26 cellular contexts compared by ENCODE assay signal in genomic region chr18:55165399-55166125, GRCh38.
"Had no signal": no experiment of that assay in that cellular context is flagged by ENCODE, and none has a peak within 500 bp of the region (broad histone marks: within the 10 kb centered on the region; RNA-seq: fewer than 3 reads in every experiment).

No MANE protein-coding gene starts in this region.

- H3K27ac Mint-ChIP-seq: activated naive CD4-positive, alpha-beta T cell treated with anti-CD3 and anti-CD28 coated beads, Interleukin-2, amount 50 U/mL, for 24 hours; brain; immature natural killer cell; mesothelial cell of epicardium; stimulated activated naive CD8-positive, alpha-beta T cell treated with anti-CD3 and anti-CD28 coated beads, Interleukin-15, Interleukin-2, amounts not matched to agents 100 ng/mL and 50 ng/mL, for 24 hours had no signal

- DNase-seq: activated CD4-positive, alpha-beta T cell treated with anti-CD3 and anti-CD28 coated beads for 1 hour; activated CD4-positive, alpha-beta T cell treated with anti-CD3 and anti-CD28 coated beads, Interleukin-2, amount 50 U/mL, for 1 hour; activated gamma-delta T cell treated with Interleukin-2 at 50 U/mL for 16 hours; activated T-cell treated with anti-CD3 and anti-CD28 coated beads, Interleukin-2, amount 50 U/mL, for 1 hour; anterior cingulate cortex; central memory CD4-positive, alpha-beta T cell; dermis blood vessel endothelial cell; effector CD8-positive, alpha-beta T cell; erythroblast; glutamatergic neuron; immature natural killer cell; kidney glomerular epithelial cell; left lung; naive thymus-derived CD8-positive, alpha-beta T cell; psoas muscle; right cardiac atrium; stimulated activated CD4-positive, alpha-beta T cell treated with anti-CD3 and anti-CD28 coated beads, Interleukin-12 subunit alpha, Interleukin-12 subunit beta, amount 100 ng/mL, for 4 hours; T-helper 9 cell; transverse colon; uterus had no signal

- H3K27me3 Mint-ChIP-seq: activated naive CD4-positive, alpha-beta T cell treated with anti-CD3 and anti-CD28 coated beads, Interleukin-2, amount 50 U/mL, for 24 hours; brain had no signal

- H3K4me1 Mint-ChIP-seq: activated naive CD4-positive, alpha-beta T cell treated with anti-CD3 and anti-CD28 coated beads, Interleukin-2, amount 50 U/mL, for 24 hours; brain; immature natural killer cell; naive thymus-derived CD8-positive, alpha-beta T cell had no signal

- H3K36me3 Mint-ChIP-seq: activated naive CD4-positive, alpha-beta T cell treated with anti-CD3 and anti-CD28 coated beads, Interleukin-2, amount 50 U/mL, for 24 hours; brain; immature natural killer cell; mesothelial cell of epicardium; naive thymus-derived CD8-positive, alpha-beta T cell had no signal

- ATAC-seq: foreskin keratinocyte; left lung; naive thymus-derived CD8-positive, alpha-beta T cell; psoas muscle; right cardiac atrium had no signal

- H3K4me3 Mint-ChIP-seq: activated naive CD4-positive, alpha-beta T cell treated with anti-CD3 and anti-CD28 coated beads, Interleukin-2, amount 50 U/mL, for 24 hours; brain; immature natural killer cell; mesothelial cell of epicardium; naive thymus-derived CD8-positive, alpha-beta T cell; stimulated activated naive CD8-positive, alpha-beta T cell treated with anti-CD3 and anti-CD28 coated beads, Interleukin-15, Interleukin-2, amounts not matched to agents 100 ng/mL and 50 ng/mL, for 24 hours had no signal

- H3K27ac ChIP-seq: foreskin keratinocyte, hepatocyte, left lung, psoas muscle, transverse colon, uterus had no signal

- H3K9me3 Mint-ChIP-seq: activated naive CD4-positive, alpha-beta T cell treated with anti-CD3 and anti-CD28 coated beads, Interleukin-2, amount 50 U/mL, for 24 hours; stimulated activated naive CD8-positive, alpha-beta T cell treated with anti-CD3 and anti-CD28 coated beads, Interleukin-15, Interleukin-2, amounts not matched to agents 100 ng/mL and 50 ng/mL, for 24 hours had no signal
